ENCODE assay signal across 1 cellular context in genomic region chr17:32443827-32444300, GRCh38.
TF ChIP-seq lines count a peak whose summit lies in the region.

No MANE protein-coding gene starts in this region.

TF ChIP-seq in HepG2, 621 proteins besides CTCF, POLR2A, EP300 and RAD21 (continued from another document):
- peak; percentile 43; the same call in 1 of the 2 replicates for TF ChIP-seq ZNF362 (CRISPR knock-in tag; IDR thresholded peaks at IDR 0.05; ENCODE audit: borderline replicate concordance)
- no peak for TF ChIP-seq AHR (CRISPR knock-in tag; IDR thresholded peaks at IDR 0.05)
- no peak for TF ChIP-seq SMAD3 (CRISPR knock-in tag; IDR thresholded peaks at IDR 0.05)
- 0 out of 2 replicates have a peak, but pooled peaks have one; percentile 21 for TF ChIP-seq ZNF609 (CRISPR knock-in tag; IDR thresholded peaks at IDR 0.05; ENCODE audit: borderline replicate concordance)
- TF ChIP-seq GTF3A (CRISPR knock-in tag; conservative IDR thresholded peaks at IDR 0.05): no peak
- peak; percentile 78; the same call in 1 of the 2 replicates for TF ChIP-seq THAP8 (CRISPR knock-in tag; IDR thresholded peaks at IDR 0.05; ENCODE audit: borderline replicate concordance)
- TF ChIP-seq HNRNPH1 (optimal IDR thresholded peaks at IDR 0.05; ENCODE audit: low read depth, low read length): no peak
- no peak for TF ChIP-seq TAF15 (IDR thresholded peaks at IDR 0.05; ENCODE audit: low read depth, low read length, poor library complexity, severe bottlenecking)
- 0 out of 2 replicates have a peak, but pooled peaks have one; percentile 14 for TF ChIP-seq SNAI1 (CRISPR knock-in tag; IDR thresholded peaks at IDR 0.05; ENCODE audit: borderline replicate concordance)
- TF ChIP-seq XRCC5 (optimal IDR thresholded peaks at IDR 0.05; ENCODE audit: low read length): no peak
